10 cellular contexts compared by ENCODE assay signal in the genomic region with DNA sequence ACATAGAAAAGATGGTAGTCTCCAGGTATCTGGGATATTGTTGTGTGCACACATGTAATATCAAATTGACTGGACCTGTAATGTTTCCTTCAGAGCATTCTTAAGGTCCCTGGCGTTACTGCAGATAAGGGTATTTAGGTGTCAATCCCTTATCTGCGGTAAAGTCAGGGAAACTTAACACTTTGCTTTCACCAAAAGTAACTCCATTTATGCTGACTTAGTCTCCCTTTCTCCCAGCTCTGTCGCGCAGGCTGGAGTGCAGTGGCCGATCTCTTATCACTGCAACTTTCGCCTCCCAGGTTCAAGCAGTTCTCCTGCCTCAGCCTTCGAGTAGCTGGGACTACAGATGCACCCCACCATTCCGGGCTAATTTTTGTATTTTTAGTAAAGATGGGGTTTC. TPM values are rescaled to one million over a fixed set of nuclear protein-coding genes. Genes with fewer than 3 reads are reported as not detected.
DNase-seq lines count a peak whose midpoint lies in the region; ATAC-seq and TF ChIP-seq lines count a peak whose summit lies in the region.
"Had no signal": no experiment of that assay in that cellular context is flagged by ENCODE, and none has a peak within 500 bp of the region (broad histone marks: within the 10 kb centered on the region; RNA-seq: fewer than 3 reads in every experiment).

No MANE protein-coding gene starts in this region.

- intact Hi-C loops in ascending aorta (cut with DNase I), result loop anchor here (2.0 to 10.0 kb wide), 3 partner anchors 133 to 553 kb away; a partner anchor contains a TSS
- intact Hi-C loops in upper lobe of right lung (cut with DNase I), result no loop called here

- no peaks in the 10 kb centered on the region for H3K9me3 ChIP-seq in ascending aorta
- H3K9me3 ChIP-seq in mucosa of rectum (ENCODE audit: control insufficient read depth in 2 of 2, low read length in 2 of 2), result no peaks in the 10 kb centered on the region
- H3K9me3 ChIP-seq in upper lobe of right lung, result no peaks in the 10 kb centered on the region

- H3K36me3 ChIP-seq in ascending aorta, result peaks cover 0 to 2% of the 10 kb centered on the region in 2 donors
- peaks cover 3 to 13% of the 10 kb centered on the region in 2 donors for H3K36me3 ChIP-seq in mucosa of rectum (ENCODE audit: control insufficient read depth in 2 of 2, insufficient read depth in 2 of 2, low read length in 2 of 2)
- no peaks in the 10 kb centered on the region for H3K36me3 ChIP-seq in upper lobe of right lung

- H3K36me3 Mint-ChIP-seq in activated naive CD4-positive, alpha-beta T cell treated with anti-CD3 and anti-CD28 coated beads, Interleukin-2, amount 50 U/mL, for 24 hours, result peaks cover 2% of the 10 kb centered on the region

- peak overlapping the region; percentile 88 to 98 for H3K4me3 ChIP-seq in ascending aorta
- peak overlapping the region; percentile 79 to 87 for H3K4me3 ChIP-seq in mucosa of rectum (ENCODE audit: low read length in 2 of 2)
- peak overlapping the region; percentile 80 for H3K4me3 ChIP-seq in upper lobe of right lung

- H3K4me3 Mint-ChIP-seq in activated naive CD4-positive, alpha-beta T cell treated with anti-CD3 and anti-CD28 coated beads, Interleukin-2, amount 50 U/mL, for 24 hours, result peak overlapping the region; percentile 81

- peak overlapping the region in 1 of 2 donors; percentile 57 for H3K9ac ChIP-seq in mucosa of rectum (ENCODE audit: low read depth in 1 of 2, low read length in 2 of 2)

- no peak for DNase-seq in activated naive CD4-positive, alpha-beta T cell (lab: John Stamatoyannopoulos, UW)
- DNase-seq in ascending aorta (ENCODE audit: low spot score in 2 of 2), result no peak
- no peak for DNase-seq in upper lobe of right lung
- DNase-seq in SHP77 treated with DMSO at 0.1 percent for 48 hours (lab: John Stamatoyannopoulos, UW), result no peak
- no peak for DNase-seq in DMS153 (lab: John Stamatoyannopoulos, UW)
- no peak for DNase-seq in NCI-H1694 treated with DMSO at 0.1 percent for 48 hours (lab: John Stamatoyannopoulos, UW)
- DNase-seq: C1 segment of cervical spinal cord, SIG-M5 had no signal

- no peaks in the 10 kb centered on the region for H3K9me3 Mint-ChIP-seq in activated naive CD4-positive, alpha-beta T cell treated with anti-CD3 and anti-CD28 coated beads, Interleukin-2, amount 50 U/mL, for 24 hours

- no peak overlapping the region for H3K27ac ChIP-seq in ascending aorta
- no peak overlapping the region for H3K27ac ChIP-seq in mucosa of rectum (ENCODE audit: low read depth in 2 of 2, low read length in 2 of 2)
- no peak overlapping the region for H3K27ac ChIP-seq in upper lobe of right lung

- TF ChIP-seq CTCF in ascending aorta (IDR thresholded peaks at IDR 0.05), result no peak
- TF ChIP-seq CTCF in upper lobe of right lung (IDR thresholded peaks at IDR 0.05), result no peak

- no peak for ATAC-seq in upper lobe of right lung

- H3K4me1 Mint-ChIP-seq in activated naive CD4-positive, alpha-beta T cell treated with anti-CD3 and anti-CD28 coated beads, Interleukin-2, amount 50 U/mL, for 24 hours, result peaks cover 53% of the 10 kb centered on the region

- peaks cover 12 to 37% of the 10 kb centered on the region in 2 donors for H3K4me1 ChIP-seq in ascending aorta
- H3K4me1 ChIP-seq in mucosa of rectum (ENCODE audit: control insufficient read depth in 2 of 2, insufficient read depth in 2 of 2, low read length in 2 of 2), result peaks cover 41 to 53% of the 10 kb centered on the region in 2 donors
- peaks cover 48% of the 10 kb centered on the region for H3K4me1 ChIP-seq in upper lobe of right lung

- no peaks in the 10 kb centered on the region for H3K27me3 Mint-ChIP-seq in activated naive CD4-positive, alpha-beta T cell treated with anti-CD3 and anti-CD28 coated beads, Interleukin-2, amount 50 U/mL, for 24 hours

- peak overlapping the region; percentile 41 for H3K27ac Mint-ChIP-seq in activated naive CD4-positive, alpha-beta T cell treated with anti-CD3 and anti-CD28 coated beads, Interleukin-2, amount 50 U/mL, for 24 hours

- H3K27me3 ChIP-seq in ascending aorta, result no peaks in the 10 kb centered on the region
- H3K27me3 ChIP-seq in mucosa of rectum (ENCODE audit: control insufficient read depth in 2 of 2, insufficient read depth in 2 of 2, low read length in 2 of 2), result no peaks in the 10 kb centered on the region
- no peaks in the 10 kb centered on the region for H3K27me3 ChIP-seq in upper lobe of right lung

RNA-seq across cellular contexts. Expression of a gene that starts 1.8 kb away (rescaled TPM):
- 24.5 TPM for total RNA-seq in ascending aorta
- 34.1 TPM for total RNA-seq in upper lobe of right lung

RNA-seq across cellular contexts. Expression of a gene that starts 25.9 kb away (rescaled TPM):
- 4.0 TPM for total RNA-seq in ascending aorta
- 1.7 TPM for total RNA-seq in upper lobe of right lung

RNA-seq across cellular contexts. Expression of a gene that starts 39.9 kb away (rescaled TPM):
- total RNA-seq in ascending aorta (2.3 TPM), upper lobe of right lung (8.6 TPM)

RNA-seq across cellular contexts. Expression of a gene that starts 52.0 kb away (rescaled TPM):
- total RNA-seq in ascending aorta (56.9 TPM), upper lobe of right lung (37.7 TPM)

RNA-seq across cellular contexts. Expression of a gene that starts 57.2 kb away (rescaled TPM):
- 2.7 TPM for total RNA-seq in ascending aorta
- 15.0 TPM for total RNA-seq in upper lobe of right lung
